8 cellular contexts compared by ENCODE assay signal in the genomic region with DNA sequence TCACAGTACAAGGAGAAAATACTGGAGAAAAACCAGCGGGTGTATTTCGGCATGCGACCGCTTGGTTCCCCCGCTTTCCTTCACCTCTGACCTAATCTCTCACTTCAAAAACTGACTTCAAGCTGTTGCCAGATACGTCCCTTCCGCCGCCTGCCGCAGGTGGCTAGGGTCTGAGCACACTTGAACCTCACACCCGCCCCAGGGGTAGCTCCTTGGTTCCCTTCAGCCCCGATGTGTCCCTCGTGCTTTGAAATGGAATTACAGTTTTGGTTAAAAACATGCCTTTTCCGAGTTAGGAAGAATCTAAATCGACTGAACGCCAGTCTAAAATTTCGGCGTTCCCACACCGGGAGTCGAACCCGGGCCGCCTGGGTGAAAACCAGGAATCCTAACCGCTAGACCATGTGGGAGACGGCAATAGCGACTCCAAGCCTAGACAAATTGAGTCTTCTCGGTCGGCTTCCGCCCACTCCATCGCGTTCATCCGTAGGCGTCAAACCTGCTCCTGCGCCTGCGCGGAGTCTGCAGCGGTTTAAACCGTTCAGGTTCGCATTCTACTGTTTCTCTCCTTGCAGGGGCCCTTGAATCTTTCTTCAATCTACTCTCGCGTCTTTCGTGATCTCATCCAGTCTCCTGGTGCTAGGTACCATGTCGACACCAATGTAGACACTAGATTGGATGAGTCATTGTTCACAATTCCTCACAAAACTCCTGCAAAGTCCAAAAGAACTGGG.
DNase-seq lines count a peak whose midpoint lies in the region; ATAC-seq, FAIRE-seq and TF ChIP-seq lines count a peak whose summit lies in the region.

No MANE protein-coding gene starts in this region.

- no peaks in the 10 kb centered on the region for H3K27me3 ChIP-seq in SU-DHL-6 (ENCODE audit: low read length)
- H3K27me3 ChIP-seq in pancreas, result no peaks in the 10 kb centered on the region
- H3K27me3 ChIP-seq in tibial artery, result no peaks in the 10 kb centered on the region

- H3K9me2 ChIP-seq in SU-DHL-6 (replicated peaks; ENCODE audit: insufficient read depth, low read length), result no peaks in the 10 kb centered on the region

- peak overlapping the region; percentile 88 for H3K4me2 ChIP-seq in SU-DHL-6 (ENCODE audit: low read depth, low read length, poor library complexity, severe bottlenecking)

- DNase-seq in GM12864 (ENCODE audit: low read depth), result peak; percentile 95
- DNase-seq in NCI-H128 (lab: John Stamatoyannopoulos, UW; ENCODE audit: unreplicated experiment), result peak; percentile 95
- peak; percentile 96 for DNase-seq in cardiac septum (ENCODE audit: low spot score)
- DNase-seq in pancreas, result peak; percentile 92 to 98 (median 96)
- DNase-seq in tibial artery, result peak; percentile 94 to 98

- H2AFZ ChIP-seq in SU-DHL-6 (ENCODE audit: low read depth, low read length, severe bottlenecking), result peak overlapping the region; percentile 98

- peak overlapping the region; percentile 57 for H3K9ac ChIP-seq in SU-DHL-6 (ENCODE audit: low read length)

- H4K20me1 ChIP-seq in SU-DHL-6 (ENCODE audit: low read depth, low read length), result no peaks in the 10 kb centered on the region

- H3K27ac ChIP-seq in SU-DHL-6 (ENCODE audit: low read depth, low read length) (peak overlapping the region; percentile 76), adipose tissue (ENCODE audit: low read depth, low read length) (peak overlapping the region; percentile 91), pancreas (peak overlapping the region; percentile 88 to 99 (median 94)), tibial artery (peak overlapping the region; percentile 89 to 92)

- WGBS in adipose tissue, 3 donors, result 0 to 1% (median 1%) methylated on average over 41 of the region's 41 CpGs
- 0% methylated on average over 41 of the region's 41 CpGs for WGBS in pancreas, 2 donors

- H3K4me1 ChIP-seq in pancreas, result peaks cover 0 to 16% (median 13%) of the 10 kb centered on the region in 3 donors
- H3K4me1 ChIP-seq in tibial artery, result peaks cover 0 to 47% (median 32%) of the 10 kb centered on the region in 4 donors

- ATAC-seq in HG02678 (IDR thresholded peaks at IDR 0.05; ENCODE audit: unreplicated experiment) (peak; percentile 79), pancreas (peak; percentile 83 to 91 (median 86))

- H3K4me3 ChIP-seq in GM12864 (ENCODE audit: low read depth, low read length) (peak overlapping the region; percentile 68), SU-DHL-6 (ENCODE audit: insufficient read depth, low read length, poor library complexity, severe bottlenecking) (peak overlapping the region; percentile 58), pancreas (peak overlapping the region; percentile 14 to 45 (median 32)), tibial artery (peak overlapping the region; percentile 53 to 61)

- peak; percentile 53 for TF ChIP-seq CTCF in GM12864 (IDR thresholded peaks at IDR 0.05; ENCODE audit: low read depth, low read length, missing control alignments)
- TF ChIP-seq CTCF in SU-DHL-6 (IDR thresholded peaks at IDR 0.05; ENCODE audit: insufficient read depth, low read length, poor library complexity, severe bottlenecking), result no peak
- peak in 3 of 4 donors; percentile 19 to 42 (median 28) for TF ChIP-seq CTCF in pancreas (IDR thresholded peaks at IDR 0.05)
- peak; percentile 48 to 68 for TF ChIP-seq CTCF in tibial artery (IDR thresholded peaks at IDR 0.05)

- intact Hi-C loops in cardiac septum (cut with DNase I), result loop anchor here (1.0 to 5.0 kb wide), 2 partner anchors 50 to 341 kb away; a partner anchor contains a TSS
- intact Hi-C loops in pancreas (cut with DNase I), result no loop called here
- intact Hi-C loops in tibial artery (cut with DNase I; ENCODE audit: low total_unique reads), result no loop called here

- H3K9me3 ChIP-seq in SU-DHL-6 (ENCODE audit: insufficient read depth, low read length) (no peaks in the 10 kb centered on the region), pancreas (no peaks in the 10 kb centered on the region), tibial artery (no peaks in the 10 kb centered on the region)

- H3F3A ChIP-seq in SU-DHL-6 (ENCODE audit: insufficient read depth), result no peaks in the 10 kb centered on the region

- no peaks in the 10 kb centered on the region for H3K36me3 ChIP-seq in SU-DHL-6 (ENCODE audit: low read length)
- H3K36me3 ChIP-seq in pancreas, result no peaks in the 10 kb centered on the region
- no peaks in the 10 kb centered on the region for H3K36me3 ChIP-seq in tibial artery

- no peaks in the 10 kb centered on the region for H3K79me2 ChIP-seq in SU-DHL-6 (ENCODE audit: insufficient read depth, low read length)

- FAIRE-seq in pancreas (lab: Jason Lieb, UNC), result peak; percentile 5

Comparison
In these comparisons a context has a peak if more than half of its experiments do, and no peak if none do; other contexts are left out.
1. Peak in every context shown above with its lines: DNase-seq, ATAC-seq, H3K4me3 ChIP-seq and H3K27ac ChIP-seq.